17 cellular contexts compared by ENCODE assay signal in the genomic region with DNA sequence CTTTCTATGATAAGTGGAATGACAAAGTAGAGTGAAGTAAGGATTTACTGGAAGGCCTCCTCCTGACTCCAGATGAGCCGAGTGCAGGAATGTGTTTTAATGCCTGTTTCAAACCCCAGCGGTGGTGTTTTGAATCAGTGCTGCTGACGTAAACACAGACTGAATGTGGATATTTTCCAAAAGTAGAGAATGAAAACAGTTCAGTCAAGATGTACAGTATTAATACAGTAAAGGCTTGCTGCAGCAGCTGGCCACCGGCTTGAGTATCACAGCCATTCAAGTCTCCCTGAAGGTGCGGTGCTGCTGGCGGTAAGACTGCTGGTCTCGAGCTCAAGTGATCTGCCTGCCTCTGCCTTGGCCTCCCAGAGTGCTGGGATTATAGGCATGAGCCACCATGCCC. TPM values are rescaled to one million over a fixed set of nuclear protein-coding genes. Genes with fewer than 3 reads are reported as not detected.
DNase-seq lines count a peak whose midpoint lies in the region; ATAC-seq and TF ChIP-seq lines count a peak whose summit lies in the region.
"Had no signal": no experiment of that assay in that cellular context is flagged by ENCODE, and none has a peak within 500 bp of the region (broad histone marks: within the 10 kb centered on the region; RNA-seq: fewer than 3 reads in every experiment).

No MANE protein-coding gene starts in this region.

- H3K4me1 ChIP-seq in left lung = no peaks in the 10 kb centered on the region

- TF ChIP-seq CTCF in left lung (IDR thresholded peaks at IDR 0.05) = no peak

- H3K4me3 ChIP-seq in left lung = no peak overlapping the region
- H3K4me3 ChIP-seq: psoas muscle had no signal

- DNase-seq in H4 (ENCODE audit: low spot score) (peak; percentile 21), brain pericyte (ENCODE audit: low read depth, low spot score) (peak; percentile 81), left lung (no peak), smooth muscle cell of the brain vasculature (ENCODE audit: low read depth, low spot score) (peak; percentile 86), NCI-H2171 (lab: John Stamatoyannopoulos, UW) (no peak), SHP77 treated with DMSO at 0.1 percent for 48 hours (lab: John Stamatoyannopoulos, UW) (no peak), DMS53 (lab: John Stamatoyannopoulos, UW) (no peak)
- DNase-seq: activated naive CD4-positive, alpha-beta T cell treated with anti-CD3 and anti-CD28 coated beads, Interleukin-2, amount 10 ng/mL, durations not matched to agents 7 days and 5 days; CD8-positive, alpha-beta T cell; cerebellar nuclear complex; NCI-H1092; psoas muscle; stimulated activated CD4-positive, alpha-beta T cell treated with anti-CD3 and anti-CD28 coated beads, Interleukin-4, amount 100 ng/mL, for 4 hours had no signal

- ATAC-seq in left lung = peak; percentile 49
- ATAC-seq in HG02588 (IDR thresholded peaks at IDR 0.05; ENCODE audit: unreplicated experiment) = no peak
- ATAC-seq: CD8-positive, alpha-beta T cell; psoas muscle; stimulated activated effector memory CD8-positive, alpha-beta T cell treated with anti-CD3 and anti-CD28 coated beads, Interleukin-12 subunit alpha, Interleukin-12 subunit beta, amount 100 ng/mL, for 72 hours had no signal

- no peaks in the 10 kb centered on the region for H3K9me3 ChIP-seq in left lung
- H3K9me3 ChIP-seq: psoas muscle had no signal

- H3K27me3 ChIP-seq in left lung = no peaks in the 10 kb centered on the region

- H3K36me3 ChIP-seq in left lung = no peaks in the 10 kb centered on the region

- intact Hi-C loops in left lung (cut with DNase I) = no loop called here

- H3K27ac ChIP-seq in left lung = no peak overlapping the region
- H3K27ac ChIP-seq: psoas muscle had no signal

RNA-seq across cellular contexts. Expression of a gene that starts 46.7 kb away (rescaled TPM):
- 26.4 and 32.3 TPM in 2 replicates for total RNA-seq in H4 (2014; rRNA removed; shearing (Covaris generic))
- total RNA-seq in left lung = 10 to 100 TPM; 16.6 to 18.9 TPM
- total RNA-seq: CD8-positive, alpha-beta T cell; mononuclear cell; OCI-LY7 had no signal

Comparison
In these comparisons a context has a peak if more than half of its experiments do, and no peak if none do; other contexts are left out.
1. DNase-seq: peak in H4 (single experiment), brain pericyte (single experiment) and smooth muscle cell of the brain vasculature (single experiment); none in left lung (0 of 2), NCI-H2171 (single experiment), SHP77 treated with DMSO at 0.1 percent for 48 hours (single experiment) and DMS53 (single experiment).